9 cellular contexts compared by ENCODE assay signal in the genomic region with DNA sequence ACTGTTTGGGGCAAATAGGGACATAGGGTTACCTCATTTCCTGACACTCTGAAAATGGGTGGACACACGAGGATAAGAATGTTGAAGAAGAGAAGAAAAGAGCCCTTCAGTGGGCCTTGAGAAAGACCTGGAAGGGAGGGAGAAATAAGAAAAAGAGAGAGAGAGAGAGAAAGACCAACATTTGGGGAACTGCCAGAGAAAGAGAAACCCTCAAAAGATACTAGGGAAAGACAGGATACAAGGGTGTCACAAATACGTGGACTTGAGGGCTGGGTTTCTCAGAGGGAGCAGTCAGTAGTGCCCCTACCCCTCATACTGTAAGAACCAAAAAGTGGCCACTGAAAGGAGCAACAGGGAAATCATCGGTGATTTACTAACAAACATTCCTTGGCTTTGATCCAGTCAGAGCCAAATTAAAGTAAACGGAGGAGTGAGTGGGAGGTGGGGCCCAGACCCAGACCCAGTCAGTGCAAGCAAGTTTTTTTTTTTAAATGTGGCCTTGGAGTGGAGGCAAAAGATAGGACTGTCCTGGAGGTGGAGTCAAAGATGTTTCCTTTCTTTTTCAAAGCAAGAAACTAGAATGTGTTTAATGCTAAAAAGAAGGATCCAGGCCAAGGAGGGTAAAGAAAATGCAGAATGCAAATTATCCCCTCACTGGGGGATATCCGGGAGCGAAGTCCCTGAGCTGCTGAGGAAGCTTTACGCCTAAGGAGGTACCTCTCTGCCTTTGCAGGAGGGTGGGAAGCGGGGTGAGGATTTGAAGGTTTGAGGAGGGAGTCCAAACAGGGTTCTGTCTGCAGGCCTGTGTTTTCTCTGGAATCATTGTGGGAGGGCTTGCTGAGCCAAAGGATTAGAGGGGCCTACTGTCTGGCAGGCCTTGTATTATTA.
DNase-seq lines count a peak whose midpoint lies in the region; ATAC-seq and TF ChIP-seq lines count a peak whose summit lies in the region.
"Had no signal": no experiment of that assay in that cellular context is flagged by ENCODE, and none has a peak within 500 bp of the region (broad histone marks: within the 10 kb centered on the region; RNA-seq: fewer than 3 reads in every experiment).

No MANE protein-coding gene starts in this region.

- H3K4me1 Mint-ChIP-seq in glutamatergic neuron (ENCODE audit: low read depth, unreplicated experiment) (peaks cover 15% of the 10 kb centered on the region), progenitor cell of endocrine pancreas (ENCODE audit: low read depth) (peaks cover 23% of the 10 kb centered on the region)

- peak overlapping the region; percentile 59 for H3K9ac ChIP-seq in SK-N-MC (ENCODE audit: insufficient read length)

- H3K36me3 Mint-ChIP-seq in glutamatergic neuron (ENCODE audit: unreplicated experiment) (no peaks in the 10 kb centered on the region), progenitor cell of endocrine pancreas (ENCODE audit: insufficient read depth) (no peaks in the 10 kb centered on the region)

- DNase-seq in SK-N-MC (ENCODE audit: low read depth, low spot score) = no peak
- no peak for DNase-seq in glutamatergic neuron
- no peak for DNase-seq in progenitor cell of endocrine pancreas (ENCODE audit: low spot score, unreplicated experiment)
- no peak for DNase-seq in KG1 (lab: John Stamatoyannopoulos, UW)
- DNase-seq in putamen (ENCODE audit: low spot score) = no peak

- peak overlapping the region; percentile 12 for H3K4me3 Mint-ChIP-seq in glutamatergic neuron (ENCODE audit: unreplicated experiment)
- no peak overlapping the region for H3K4me3 Mint-ChIP-seq in progenitor cell of endocrine pancreas (ENCODE audit: low read depth)

- TF ChIP-seq CTCF in glutamatergic neuron (IDR thresholded peaks at IDR 0.05; ENCODE audit: partially characterized antibody, unreplicated experiment) (no peak), progenitor cell of endocrine pancreas (IDR thresholded peaks at IDR 0.05; ENCODE audit: unreplicated experiment) (no peak)

- ATAC-seq in GM18502 (IDR thresholded peaks at IDR 0.05; ENCODE audit: poor library complexity, unreplicated experiment) (peak; percentile 50), esophagus mucosa (no peak), GM21717 (IDR thresholded peaks at IDR 0.05; ENCODE audit: unreplicated experiment) (no peak)

- H3K9me3 Mint-ChIP-seq in glutamatergic neuron (ENCODE audit: unreplicated experiment) = no peaks in the 10 kb centered on the region
- no peaks in the 10 kb centered on the region for H3K9me3 Mint-ChIP-seq in progenitor cell of endocrine pancreas (ENCODE audit: low read depth)

- H3K9me3 ChIP-seq in SK-N-MC (ENCODE audit: low read depth, low read length) = no peaks in the 10 kb centered on the region
- H3K9me3 ChIP-seq: SJSA1 had no signal

- H3K36me3 ChIP-seq in SK-N-MC (ENCODE audit: insufficient read depth, low read length) = no peaks in the 10 kb centered on the region
- H3K36me3 ChIP-seq: SJSA1 had no signal

- H3K27me3 Mint-ChIP-seq in glutamatergic neuron (ENCODE audit: unreplicated experiment) = peaks cover 3% of the 10 kb centered on the region
- H3K27me3 Mint-ChIP-seq in progenitor cell of endocrine pancreas = no peaks in the 10 kb centered on the region

- H3K27ac ChIP-seq in SK-N-MC = peak overlapping the region; percentile 72
- H3K27ac ChIP-seq: SJSA1 had no signal

- peak overlapping the region; percentile 30 for H3K4me3 ChIP-seq in SK-N-MC
- H3K4me3 ChIP-seq: SJSA1 had no signal

- peak overlapping the region; percentile 89 for H3K27ac Mint-ChIP-seq in glutamatergic neuron (ENCODE audit: unreplicated experiment)
- H3K27ac Mint-ChIP-seq in progenitor cell of endocrine pancreas = peak overlapping the region; percentile 95
